ENCODE assay signal across 9 cellular contexts in genomic region chr21:32245971-32246370, GRCh38. TPM values are rescaled to one million over a fixed set of nuclear protein-coding genes. Genes with fewer than 3 reads are reported as not detected.
"Had no signal": no experiment of that assay in that cellular context is flagged by ENCODE, and none has a peak within 500 bp of the region (broad histone marks: within the 10 kb centered on the region; RNA-seq: fewer than 3 reads in every experiment).

No MANE protein-coding gene starts in this region.

- H3K4me3 ChIP-seq: GM23248, K562 had no signal

- FAIRE-seq: HTR-8/SVneo, K562 had no signal

- ATAC-seq: K562 had no signal

- H3K27ac ChIP-seq: GM23248 had no signal

- DNase-seq: GM23248, GOT3, H7, HCEC 1CT, IMR-90, KG1 had no signal

- H3K9ac ChIP-seq: GM23248 had no signal

- H2AFZ ChIP-seq: GM23248 had no signal

RNA-seq across cellular contexts. Expression of gene MRAP, which starts 52.7 kb away (rescaled TPM):
- total RNA-seq: GM23248, H7, HT-29, IMR-90, K562 had no signal
- polyA plus RNA-seq: GM23248, IMR-90 had no signal
